Comparison of ENCODE assay signal across 13 cellular contexts in genomic region chr5:109529520-109529919, GRCh38.
A peak's percentile ranks its signal among the peaks of the same experiment; 100 is the strongest.
DNase-seq lines count a peak whose midpoint lies in the region; ATAC-seq and TF ChIP-seq lines count a peak whose summit lies in the region.
"Had no signal": no experiment of that assay in that cellular context is flagged by ENCODE, and none has a peak within 500 bp of the region (broad histone marks: within the 10 kb centered on the region; RNA-seq: fewer than 3 reads in every experiment).

No MANE protein-coding gene starts in this region.

- DNase-seq in MCF 10A (ENCODE audit: unreplicated experiment) = peak; percentile 43
- DNase-seq in breast epithelium (ENCODE audit: low spot score in 2 of 2) = no peak
- peak; percentile 61 for DNase-seq in choroid plexus epithelial cell (ENCODE audit: low read depth)
- peak; percentile 48 for DNase-seq in left lobe of liver (ENCODE audit: low spot score)
- no peak for DNase-seq in colonic mucosa
- DNase-seq in dedifferentiated amniotic fluid mesenchymal stem cell (ENCODE audit: extremely low spot score) = no peak
- no peak for DNase-seq in naive thymus-derived CD4-positive, alpha-beta T cell
- DNase-seq: activated T-cell treated with anti-CD3 and anti-CD28 coated beads, Interleukin-2, amount 50 U/mL, for 4 hours; naive B cell; NCI-H1436; SW 1271 had no signal

- H3K4me1 Mint-ChIP-seq in MCF 10A (ENCODE audit: insufficient read depth, unreplicated experiment) = peaks cover 16% of the 10 kb centered on the region
- no peaks in the 10 kb centered on the region for H3K4me1 Mint-ChIP-seq in naive thymus-derived CD4-positive, alpha-beta T cell
- H3K4me1 Mint-ChIP-seq: naive B cell had no signal

- no peaks in the 10 kb centered on the region for H3K27me3 Mint-ChIP-seq in MCF 10A (ENCODE audit: insufficient read depth, unreplicated experiment)
- H3K27me3 Mint-ChIP-seq in naive thymus-derived CD4-positive, alpha-beta T cell = peaks cover 2 to 16% (median 13%) of the 10 kb centered on the region in 5 donors

- no peaks in the 10 kb centered on the region for H3K36me3 ChIP-seq in breast epithelium
- no peaks in the 10 kb centered on the region for H3K36me3 ChIP-seq in colonic mucosa
- H3K36me3 ChIP-seq in naive thymus-derived CD4-positive, alpha-beta T cell (ENCODE audit: control insufficient read depth in 2 of 3, insufficient read depth in 3 of 3, low read length in 3 of 3) = no peaks in the 10 kb centered on the region

- intact Hi-C loops in MCF 10A (cut with micrococcal nuclease) = no loop called here
- intact Hi-C loops in breast epithelium (cut with DNase I; ENCODE audit: low total_unique reads) = no loop called here
- intact Hi-C loops in colonic mucosa (cut with DNase I) = no loop called here
- intact Hi-C loops in naive thymus-derived CD4-positive, alpha-beta T cell (cut with micrococcal nuclease) = no loop called here

- BruUV-seq in MCF 10A (replicated peaks; lab: Mats Ljungman, UMichigan) = no TSS peak

- no peaks in the 10 kb centered on the region for H3K36me3 Mint-ChIP-seq in MCF 10A (ENCODE audit: insufficient read depth, unreplicated experiment)
- H3K36me3 Mint-ChIP-seq in naive thymus-derived CD4-positive, alpha-beta T cell = no peaks in the 10 kb centered on the region
- H3K36me3 Mint-ChIP-seq: naive B cell had no signal

- H3K4me3 ChIP-seq in breast epithelium (no peak overlapping the region), choroid plexus epithelial cell (ENCODE audit: low read depth, low read length) (no peak overlapping the region), colonic mucosa (no peak overlapping the region)
- H3K4me3 ChIP-seq in naive thymus-derived CD4-positive, alpha-beta T cell (ENCODE audit: low read length) = no peak overlapping the region
- H3K4me3 ChIP-seq: GM12878 had no signal

- H3K4me1 ChIP-seq in breast epithelium (no peaks in the 10 kb centered on the region), colonic mucosa (no peaks in the 10 kb centered on the region)
- H3K4me1 ChIP-seq in naive thymus-derived CD4-positive, alpha-beta T cell (ENCODE audit: control insufficient read depth in 2 of 2, insufficient read depth in 2 of 2, low read length in 2 of 2) = no peaks in the 10 kb centered on the region

- ATAC-seq in left lobe of liver = peak; percentile 58
- ATAC-seq in naive thymus-derived CD4-positive, alpha-beta T cell = no peak
- no peak for ATAC-seq in GM18511 (IDR thresholded peaks at IDR 0.05; ENCODE audit: unreplicated experiment)
- ATAC-seq: activated T-cell treated with anti-CD3 and anti-CD28 coated beads, Interleukin-2, amount 50 U/mL, for 4 hours; GM12878 had no signal

- TF ChIP-seq POLR2A in breast epithelium (IDR thresholded peaks at IDR 0.05) = no peak

- no peak overlapping the region for H3K4me3 Mint-ChIP-seq in MCF 10A (ENCODE audit: unreplicated experiment)
- no peak overlapping the region for H3K4me3 Mint-ChIP-seq in naive thymus-derived CD4-positive, alpha-beta T cell
- H3K4me3 Mint-ChIP-seq: activated T-cell treated with anti-CD3 and anti-CD28 coated beads, Interleukin-2, amount 50 U/mL, for 4 hours; naive B cell had no signal

- POLR2A ChIA-PET in MCF 10A (lab: Yijun Ruan, JAX) = interaction anchor here (0.6 kb wide), 1 partner anchor 120 kb away, joined by 3 read pairs; the partner anchor contains the start of gene PJA2
- POLR2A ChIA-PET in naive thymus-derived CD4-positive, alpha-beta T cell (lab: Charles Lee) = no interaction called here

- H3K27me3 ChIP-seq in breast epithelium (no peaks in the 10 kb centered on the region), colonic mucosa (no peaks in the 10 kb centered on the region)
- H3K27me3 ChIP-seq in naive thymus-derived CD4-positive, alpha-beta T cell (ENCODE audit: control insufficient read depth in 2 of 2, insufficient read depth in 2 of 2, low read length in 2 of 2) = no peaks in the 10 kb centered on the region

- no peak for TF ChIP-seq CTCF in MCF 10A (IDR thresholded peaks at IDR 0.05; ENCODE audit: unreplicated experiment)
- TF ChIP-seq CTCF in breast epithelium (IDR thresholded peaks at IDR 0.05) = no peak
- TF ChIP-seq CTCF in choroid plexus epithelial cell (conservative IDR thresholded peaks at IDR 0.05; ENCODE audit: low read depth, low read length) = no peak
- no peak for TF ChIP-seq CTCF in colonic mucosa (IDR thresholded peaks at IDR 0.05)

- CTCF ChIA-PET in MCF 10A (lab: Yijun Ruan, JAX) = no interaction called here
- CTCF ChIA-PET in naive thymus-derived CD4-positive, alpha-beta T cell (lab: Charles Lee) = no interaction called here

- H3K27ac ChIP-seq in breast epithelium (no peak overlapping the region), colonic mucosa (no peak overlapping the region)
- H3K27ac ChIP-seq in naive thymus-derived CD4-positive, alpha-beta T cell (ENCODE audit: low read depth, low read length) = no peak overlapping the region

- H3K27ac Mint-ChIP-seq in MCF 10A (ENCODE audit: low read depth, unreplicated experiment) = no peak overlapping the region
- H3K27ac Mint-ChIP-seq in naive thymus-derived CD4-positive, alpha-beta T cell = no peak overlapping the region
- H3K27ac Mint-ChIP-seq: naive B cell had no signal

- H3K9ac ChIP-seq in colonic mucosa (ENCODE audit: low read depth in 2 of 2, low read length in 2 of 2) = no peak overlapping the region

- H3K9me3 ChIP-seq in breast epithelium (no peaks in the 10 kb centered on the region), colonic mucosa (no peaks in the 10 kb centered on the region)
- no peaks in the 10 kb centered on the region for H3K9me3 ChIP-seq in naive thymus-derived CD4-positive, alpha-beta T cell (ENCODE audit: control insufficient read depth in 2 of 3, low read length in 3 of 3)

- no peaks in the 10 kb centered on the region for H3K9me3 Mint-ChIP-seq in MCF 10A (ENCODE audit: unreplicated experiment)
- H3K9me3 Mint-ChIP-seq in naive thymus-derived CD4-positive, alpha-beta T cell = peaks cover 0 to 3% (median 0%) of the 10 kb centered on the region in 11 donors
- H3K9me3 Mint-ChIP-seq: activated T-cell treated with anti-CD3 and anti-CD28 coated beads, Interleukin-2, amount 50 U/mL, for 4 hours had no signal

Comparison
In these comparisons a context has a peak if more than half of its experiments do, and no peak if none do; other contexts are left out.
1. DNase-seq: peak in MCF 10A (single experiment), choroid plexus epithelial cell (single experiment) and left lobe of liver (single experiment); none in breast epithelium (0 of 2), colonic mucosa (single experiment), dedifferentiated amniotic fluid mesenchymal stem cell (single experiment) and naive thymus-derived CD4-positive, alpha-beta T cell (0 of 9).